8 cellular contexts compared by ENCODE assay signal in genomic region chr1:149962039-149962647, GRCh38. TPM values are rescaled to one million over a fixed set of nuclear protein-coding genes. Genes with fewer than 3 reads are reported as not detected.
DNase-seq lines count a peak whose midpoint lies in the region; ATAC-seq and TF ChIP-seq lines count a peak whose summit lies in the region.

No MANE protein-coding gene starts in this region.

- H3K4me1 Mint-ChIP-seq in osteocyte (ENCODE audit: unreplicated experiment): no peaks in the 10 kb centered on the region

- H3K27me3 Mint-ChIP-seq in osteocyte (ENCODE audit: unreplicated experiment): no peaks in the 10 kb centered on the region

- CTCF ChIA-PET in OCI-LY7 (lab: Charles Lee; ENCODE audit: unreplicated experiment): interaction anchor here (0.9 to 1.0 kb wide), 2 partner anchors 204 to 225 kb away, joined by 3 to 5 read pairs; no protein-coding TSS in a partner anchor

- peak overlapping the region; percentile 56 for H3K4me3 ChIP-seq in KMS-11 (IDR thresholded peaks at IDR 0.05; ENCODE audit: insufficient read depth, low read depth, low read length)
- H3K4me3 ChIP-seq in OCI-LY7 (ENCODE audit: low read depth, low read length, poor library complexity, severe bottlenecking): no peak overlapping the region

- H3K27me3 ChIP-seq in KMS-11 (ENCODE audit: insufficient read depth, low read depth): no peaks in the 10 kb centered on the region

- no peak overlapping the region for H3K4me3 Mint-ChIP-seq in osteocyte (ENCODE audit: unreplicated experiment)

- H3K79me2 ChIP-seq in KMS-11 (ENCODE audit: insufficient read depth, low read depth) (no peaks in the 10 kb centered on the region), OCI-LY7 (ENCODE audit: insufficient read depth, low read depth, low read length) (no peaks in the 10 kb centered on the region)

- H3K36me3 Mint-ChIP-seq in osteocyte (ENCODE audit: unreplicated experiment): peaks cover 48% of the 10 kb centered on the region

- H2AFZ ChIP-seq in KMS-11 (ENCODE audit: low read depth) (no peak overlapping the region), OCI-LY7 (ENCODE audit: low read length) (peak overlapping the region; percentile 74)

- H3K27ac Mint-ChIP-seq in osteocyte (ENCODE audit: unreplicated experiment): peak overlapping the region; percentile 54

- no peaks in the 10 kb centered on the region for H3K9me3 ChIP-seq in OCI-LY7 (ENCODE audit: low read length)

- TF ChIP-seq CTCF in KMS-11 (conservative IDR thresholded peaks at IDR 0.05; ENCODE audit: low read depth, low read length) (peak; percentile 100), OCI-LY7 (conservative IDR thresholded peaks at IDR 0.05; ENCODE audit: low read length) (peak; percentile 93), osteocyte (IDR thresholded peaks at IDR 0.05) (peak; percentile 84)

- H3K36me3 ChIP-seq in KMS-11 (ENCODE audit: insufficient read depth) (peaks cover 4% of the 10 kb centered on the region; the same call in 1 of the 2 replicates), OCI-LY7 (ENCODE audit: insufficient read depth, low read length) (no peaks in the 10 kb centered on the region)

- no TSS peak for BruUV-seq in OCI-LY7 (replicated peaks; lab: Mats Ljungman, UMichigan)

- POLR2A ChIA-PET in OCI-LY7 (lab: Charles Lee): interaction anchor here (0.6 to 1.1 kb wide), 2 partner anchors 101 to 225 kb away, joined by 3 to 4 read pairs; no protein-coding TSS in a partner anchor

- H3K4me2 ChIP-seq in KMS-11 (peak overlapping the region; percentile 10), OCI-LY7 (ENCODE audit: low read length) (no peak overlapping the region)

- no peaks in the 10 kb centered on the region for H3K9me2 ChIP-seq in OCI-LY7 (ENCODE audit: insufficient read depth, low read length)

- H4K20me1 ChIP-seq in KMS-11 (ENCODE audit: insufficient read depth) (no peaks in the 10 kb centered on the region), OCI-LY7 (ENCODE audit: insufficient read depth, low read length) (no peaks in the 10 kb centered on the region)

- H3K27ac ChIP-seq in KMS-11 (peak overlapping the region; percentile 2; the same call in 1 of the 2 replicates), OCI-LY7 (ENCODE audit: low read depth, low read length, poor library complexity, severe bottlenecking) (no peak overlapping the region)

- H3K4me1 ChIP-seq in KMS-11 (ENCODE audit: low read depth, poor library complexity, severe bottlenecking) (peaks cover 22% of the 10 kb centered on the region), OCI-LY7 (ENCODE audit: insufficient read depth, low read length, poor library complexity, severe bottlenecking) (peaks cover 4% of the 10 kb centered on the region)

- intact Hi-C loops in OCI-LY7 (cut with micrococcal nuclease; ENCODE audit: unreplicated experiment): loop anchor here (1.0 kb wide), 3 partner anchors 88 to 225 kb away; no protein-coding TSS in a partner anchor

- DNase-seq in EL (peak; percentile 76), OCI-LY7 (ENCODE audit: low spot score) (peak; percentile 80), germinal center (ENCODE audit: low spot score) (peak; percentile 58), osteocyte (ENCODE audit: extremely low spot score, unreplicated experiment) (no peak)
- peak; percentile 20 for DNase-seq in activated naive CD4-positive, alpha-beta T cell treated with anti-CD3 and anti-CD28 coated beads, Interleukin-2, amount 50 U/mL, for 16 hours

- ATAC-seq in HG03378 (IDR thresholded peaks at IDR 0.05; ENCODE audit: unreplicated experiment) (no peak), GM19035 (IDR thresholded peaks at IDR 0.05; ENCODE audit: unreplicated experiment) (no peak)

- H3K9me3 Mint-ChIP-seq in osteocyte (ENCODE audit: unreplicated experiment): no peaks in the 10 kb centered on the region

- H3K9ac ChIP-seq in KMS-11: no peak overlapping the region

RNA-seq across cellular contexts. Expression of gene MTMR11, which starts 25.5 kb away (rescaled TPM):
- 0.08 and 0.09 TPM in 2 replicates for total RNA-seq in OCI-LY7 (2014; rRNA removed; shearing (Covaris generic))
- total RNA-seq in OCI-LY7 (2022) (0.24 TPM in 1 of 2 replicates, not detected in the other), osteocyte (13.5 and 14.8 TPM in 2 replicates)

RNA-seq across cellular contexts. Expression of gene SF3B4, which starts 34.5 kb away (rescaled TPM):
- total RNA-seq in OCI-LY7 (2014; rRNA removed; shearing (Covaris generic)): 16.7 and 18.0 TPM in 2 replicates
- 64.6 and 70.4 TPM in 2 replicates for total RNA-seq in OCI-LY7 (2022)
- total RNA-seq in osteocyte: 68.1 and 71.9 TPM in 2 replicates

RNA-seq across cellular contexts. Expression of gene SV2A, which starts 44.5 kb away (rescaled TPM):
- total RNA-seq in OCI-LY7 (2014; rRNA removed; shearing (Covaris generic)): 1.0 and 1.3 TPM in 2 replicates
- 1.2 and 1.9 TPM in 2 replicates for total RNA-seq in OCI-LY7 (2022)
- total RNA-seq in osteocyte: 16.7 and 16.9 TPM in 2 replicates

RNA-seq across cellular contexts. Expression of gene OTUD7B, which starts 48.4 kb away (rescaled TPM):
- total RNA-seq in OCI-LY7 (2014; rRNA removed; shearing (Covaris generic)): 1.6 and 1.7 TPM in 2 replicates
- total RNA-seq in OCI-LY7 (2022) (4.3 and 4.8 TPM in 2 replicates), osteocyte (25.1 and 26.2 TPM in 2 replicates)

Comparison
In these comparisons a context has a peak if more than half of its experiments do, and no peak if none do; other contexts are left out.
1. RNA of gene MTMR11, which starts 25.5 kb away (total RNA-seq): 13.5 to 14.8 TPM in osteocyte; 0.08 to 0.24 TPM in OCI-LY7; every median in the first group is over 10 times any median in the second.
2. Peak in every context shown above with its lines, with median percentiles within 50 percentile points of each other: CTCF ChIP-seq.